Comparison of ENCODE assay signal across 16 cellular contexts in the genomic region with DNA sequence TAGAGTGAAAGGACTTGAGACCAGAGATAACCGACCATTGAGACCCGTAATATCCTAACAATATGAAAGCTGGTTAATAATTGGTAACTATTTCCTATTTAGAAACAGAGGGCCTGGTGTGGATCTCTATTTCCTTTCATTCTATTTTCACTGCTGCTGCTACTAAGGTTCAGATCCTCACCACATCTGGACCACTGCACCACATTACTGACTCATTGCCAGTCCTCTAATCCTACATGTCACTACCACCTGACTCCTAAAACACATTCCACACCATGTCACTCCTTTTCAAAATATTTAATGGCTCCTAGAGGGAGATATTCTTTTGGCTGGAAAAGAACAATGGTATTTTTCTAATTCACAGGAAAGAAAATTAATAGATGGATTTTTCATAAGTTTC. TPM values are rescaled to one million over a fixed set of nuclear protein-coding genes. Genes with fewer than 3 reads are reported as not detected.
DNase-seq lines count a peak whose midpoint lies in the region; ATAC-seq and TF ChIP-seq lines count a peak whose summit lies in the region.
"Had no signal": no experiment of that assay in that cellular context is flagged by ENCODE, and none has a peak within 500 bp of the region (broad histone marks: within the 10 kb centered on the region; RNA-seq: fewer than 3 reads in every experiment).

No MANE protein-coding gene starts in this region.

- TF ChIP-seq CTCF in AG10803 (conservative IDR thresholded peaks at IDR 0.05; ENCODE audit: low read length): no peak
- TF ChIP-seq CTCF in breast epithelium (IDR thresholded peaks at IDR 0.05): no peak

- no peak for TF ChIP-seq POLR2A in breast epithelium (IDR thresholded peaks at IDR 0.05)

- H3K9me3 ChIP-seq in breast epithelium: no peaks in the 10 kb centered on the region
- H3K9me3 ChIP-seq: ovary, Peyer's patch, tibial artery had no signal

- H3K27ac ChIP-seq in breast epithelium: no peak overlapping the region
- H3K27ac ChIP-seq: ovary had no signal

- H3K27me3 ChIP-seq in breast epithelium: no peaks in the 10 kb centered on the region
- H3K27me3 ChIP-seq: ovary, Peyer's patch, tibial artery had no signal

- H3K4me3 ChIP-seq in AG10803 (ENCODE audit: low read length) (no peak overlapping the region), breast epithelium (no peak overlapping the region)
- H3K4me3 ChIP-seq: coronary artery, ovary, Peyer's patch, tibial artery had no signal

- intact Hi-C loops in breast epithelium (cut with DNase I; ENCODE audit: low total_unique reads): no loop called here

- no peak for ATAC-seq in HG02938 (IDR thresholded peaks at IDR 0.05; ENCODE audit: unreplicated experiment)

- H3K4me1 ChIP-seq in breast epithelium: peaks cover 0 to 6% of the 10 kb centered on the region in 2 donors

- peak; percentile 71 for DNase-seq in AG10803 (ENCODE audit: low read depth)
- DNase-seq in HCEC 1CT: peak; percentile 86
- peak; percentile 58 for DNase-seq in SW480 (ENCODE audit: low spot score)
- DNase-seq in kidney tubule cell (ENCODE audit: low spot score): peak; percentile 68
- no peak for DNase-seq in stimulated activated naive CD4-positive, alpha-beta T cell (lab: John Stamatoyannopoulos, UW)
- no peak for DNase-seq in activated CD4-positive, CD25-positive, alpha-beta regulatory T cell treated with anti-CD3 and anti-CD28 coated beads, Interleukin-2, amount 50 U/mL, for 72 hours
- DNase-seq in breast epithelium (ENCODE audit: low spot score in 2 of 2): no peak
- DNase-seq: activated T-cell treated with anti-CD3 and anti-CD28 coated beads, Interleukin-2, amount 50 U/mL, for 24 hours; DMS53; NCI-H1417 treated with DMSO at 0.1 percent for 48 hours; ovary; Peyer's patch; tibial artery had no signal

- H3K36me3 ChIP-seq in breast epithelium: no peaks in the 10 kb centered on the region
- H3K36me3 ChIP-seq: ovary, Peyer's patch, tibial artery had no signal

RNA-seq across cellular contexts. Expression of a gene that starts 6.4 kb away (rescaled TPM):
- total RNA-seq in breast epithelium: 100 to 1,000 TPM in 1 of 3 donors, 10 to 100 TPM in 2; 18.2 to 106 (median 57.0) TPM

RNA-seq across cellular contexts. Expression of a gene that starts 56.5 kb away (rescaled TPM):
- 1 to 10 TPM in 1 of 3 donors, under 1 TPM in 2; 0.80 to 1.2 (median 0.98) TPM for total RNA-seq in breast epithelium
- total RNA-seq: NCI-H460, Peyer's patch had no signal

Comparison
In these comparisons a context has a peak if more than half of its experiments do, and no peak if none do; other contexts are left out.
1. DNase-seq: peak in AG10803 (single experiment), HCEC 1CT (single experiment), SW480 (single experiment) and kidney tubule cell (single experiment); none in stimulated activated naive CD4-positive, alpha-beta T cell (0 of 6), activated CD4-positive, CD25-positive, alpha-beta regulatory T cell treated with anti-CD3 and anti-CD28 coated beads, Interleukin-2, amount 50 U/mL, for 72 hours (single experiment) and breast epithelium (0 of 2).